5 cellular contexts compared by ENCODE assay signal in the genomic region with DNA sequence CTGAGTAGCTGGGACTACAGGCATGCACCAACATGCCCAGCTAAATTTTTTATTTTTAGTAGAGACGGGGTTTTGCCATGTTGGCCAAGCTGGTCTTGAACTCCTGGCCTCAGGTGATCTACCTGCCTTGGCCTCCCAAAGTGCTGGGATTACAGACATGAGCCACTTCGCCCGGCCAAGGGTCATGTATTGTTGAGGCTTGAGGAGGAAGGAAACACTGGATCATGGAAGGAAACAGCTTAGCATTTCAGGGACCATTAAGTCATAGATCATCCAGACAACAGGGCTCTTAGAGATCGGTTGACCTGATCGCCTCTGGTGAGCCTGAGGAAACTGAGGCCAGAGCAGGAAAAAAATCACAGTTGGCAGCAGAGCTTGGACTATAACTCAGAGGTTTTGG. TPM values are rescaled to one million over a fixed set of nuclear protein-coding genes. Genes with fewer than 3 reads are reported as not detected.
"Had no signal": no experiment of that assay in that cellular context is flagged by ENCODE, and none has a peak within 500 bp of the region (broad histone marks: within the 10 kb centered on the region; RNA-seq: fewer than 3 reads in every experiment).

No MANE protein-coding gene starts in this region.

RNA-seq across cellular contexts. Expression of gene BMP8A, which starts 13.3 kb away (rescaled TPM):
- total RNA-seq: epithelial cell of proximal tubule, stomach, subcutaneous adipose tissue had no signal
- polyA plus RNA-seq: immature natural killer cell, mammary epithelial cell, stomach had no signal
